ENCODE assay signal across 12 cellular contexts in the genomic region with DNA sequence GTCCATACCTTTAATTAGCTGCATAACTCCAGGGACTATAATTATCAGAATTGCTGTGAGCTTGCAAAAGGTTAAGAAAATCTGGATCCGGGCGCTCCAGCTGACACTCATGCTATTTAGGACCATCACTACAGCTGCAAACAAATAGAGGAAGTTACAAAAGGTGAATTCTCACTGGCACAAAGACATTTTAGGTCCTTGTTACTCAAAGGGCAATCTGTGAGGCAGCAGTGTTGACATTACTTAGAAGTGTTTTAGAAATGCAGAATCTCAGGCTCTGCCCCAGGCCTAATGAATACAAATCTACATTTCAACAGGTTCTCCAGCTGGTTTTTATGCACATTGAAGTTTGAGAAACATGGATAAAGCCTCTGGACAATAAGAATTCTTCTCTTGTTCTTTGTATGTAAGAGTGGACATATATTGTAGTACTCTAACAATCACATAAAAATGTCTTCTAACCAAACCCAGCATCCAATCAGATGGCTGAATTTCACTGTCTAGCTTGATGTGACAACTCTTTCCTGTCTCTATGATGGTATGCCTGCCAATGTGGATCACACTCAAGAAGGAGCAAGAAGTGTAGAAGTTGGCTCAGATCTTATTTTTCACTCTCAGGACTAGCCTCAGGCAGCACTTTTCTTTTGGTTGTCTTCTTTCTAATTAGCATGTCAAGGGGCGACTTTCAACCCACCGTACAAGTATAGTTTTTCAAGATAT. TPM values are rescaled to one million over a fixed set of nuclear protein-coding genes. Genes with fewer than 3 reads are reported as not detected.
DNase-seq lines count a peak whose midpoint lies in the region; ATAC-seq lines count a peak whose summit lies in the region.
"Had no signal": no experiment of that assay in that cellular context is flagged by ENCODE, and none has a peak within 500 bp of the region (broad histone marks: within the 10 kb centered on the region; RNA-seq: fewer than 3 reads in every experiment).

No MANE protein-coding gene starts in this region.

- CTCF ChIA-PET in CD8-positive, alpha-beta memory T cell (lab: Charles Lee) = no interaction called here

- POLR2A ChIA-PET in CD8-positive, alpha-beta memory T cell (lab: Charles Lee) = no interaction called here

- H3K9me3 ChIP-seq in iPS DF 6.9 (ENCODE audit: control insufficient read depth, insufficient read depth, low read length) = no peaks in the 10 kb centered on the region
- H3K9me3 ChIP-seq in CD8-positive, alpha-beta memory T cell (ENCODE audit: low read length) = no peaks in the 10 kb centered on the region
- H3K9me3 ChIP-seq: breast epithelium had no signal

- H3K36me3 ChIP-seq in iPS DF 6.9 (ENCODE audit: control insufficient read depth, insufficient read depth, low read length) = no peaks in the 10 kb centered on the region
- no peaks in the 10 kb centered on the region for H3K36me3 ChIP-seq in CD8-positive, alpha-beta memory T cell (ENCODE audit: insufficient read depth, low read length)
- H3K36me3 ChIP-seq: breast epithelium had no signal

- ATAC-seq in GM18907 (IDR thresholded peaks at IDR 0.05; ENCODE audit: unreplicated experiment) (peak; percentile 71), HG02642 (IDR thresholded peaks at IDR 0.05; ENCODE audit: poor library complexity, unreplicated experiment) (peak; percentile 75)
- ATAC-seq in activated naive CD4-positive, alpha-beta T cell treated with anti-CD3 and anti-CD28 coated beads, Interleukin-2, amount 50 U/mL, for 72 hours = no peak

- no peaks in the 10 kb centered on the region for H3K4me1 Mint-ChIP-seq in CD8-positive, alpha-beta memory T cell

- no peak overlapping the region for H3K4me3 Mint-ChIP-seq in CD8-positive, alpha-beta memory T cell

- H3K4me3 ChIP-seq in iPS DF 6.9 (ENCODE audit: low read length) = no peak overlapping the region
- H3K4me3 ChIP-seq in CD8-positive, alpha-beta memory T cell (ENCODE audit: low read length) = no peak overlapping the region
- H3K4me3 ChIP-seq: breast epithelium had no signal

- H3K4me1 ChIP-seq in iPS DF 6.9 (ENCODE audit: control insufficient read depth, insufficient read depth, low read length) = peaks cover 2% of the 10 kb centered on the region; the same call in 1 of the 2 replicates
- no peaks in the 10 kb centered on the region for H3K4me1 ChIP-seq in CD8-positive, alpha-beta memory T cell (ENCODE audit: insufficient read depth, low read length)
- H3K4me1 ChIP-seq: breast epithelium had no signal

- no peaks in the 10 kb centered on the region for H3K36me3 Mint-ChIP-seq in activated naive CD4-positive, alpha-beta T cell treated with anti-CD3 and anti-CD28 coated beads, Interleukin-2, amount 50 U/mL, for 72 hours
- H3K36me3 Mint-ChIP-seq in CD8-positive, alpha-beta memory T cell = no peaks in the 10 kb centered on the region

- H3K9me3 Mint-ChIP-seq in activated naive CD4-positive, alpha-beta T cell treated with anti-CD3 and anti-CD28 coated beads, Interleukin-2, amount 50 U/mL, for 72 hours = no peaks in the 10 kb centered on the region
- peaks cover 0 to 5% (median 0%) of the 10 kb centered on the region in 5 donors for H3K9me3 Mint-ChIP-seq in CD8-positive, alpha-beta memory T cell

- H3K27ac ChIP-seq in iPS DF 6.9 (ENCODE audit: low read length) = peak overlapping the region; percentile 77
- no peak overlapping the region for H3K27ac ChIP-seq in CD8-positive, alpha-beta memory T cell (ENCODE audit: low read depth, low read length)
- H3K27ac ChIP-seq: breast epithelium, KMS-11 had no signal

- H3K27me3 Mint-ChIP-seq in CD8-positive, alpha-beta memory T cell = no peaks in the 10 kb centered on the region

- H3K27ac Mint-ChIP-seq in activated naive CD4-positive, alpha-beta T cell treated with anti-CD3 and anti-CD28 coated beads, Interleukin-2, amount 50 U/mL, for 72 hours = no peak overlapping the region
- no peak overlapping the region for H3K27ac Mint-ChIP-seq in CD8-positive, alpha-beta memory T cell

- DNase-seq in NCI-H2227 (lab: John Stamatoyannopoulos, UW; ENCODE audit: unreplicated experiment) = peak; percentile 33
- peak; percentile 25 for DNase-seq in iPS DF 6.9 (ENCODE audit: low read depth, low spot score)
- no peak for DNase-seq in activated naive CD4-positive, alpha-beta T cell treated with anti-CD3 and anti-CD28 coated beads, Interleukin-2, amount 50 U/mL, for 72 hours (ENCODE audit: low spot score in 2 of 2)
- DNase-seq in NCI-H187 (lab: John Stamatoyannopoulos, UW) = no peak
- no peak for DNase-seq in CD8-positive, alpha-beta memory T cell
- DNase-seq in GDM1 (lab: John Stamatoyannopoulos, UW) = no peak
- DNase-seq: activated CD8-positive, alpha-beta memory T cell treated with anti-CD3 and anti-CD28 coated beads for 24 hours; stimulated activated CD4-positive, alpha-beta T cell treated with anti-CD3 and anti-CD28 coated beads, Interleukin-1b, Interleukin-23, amount 100 ng/mL, for 48 hours had no signal

- H3K27me3 ChIP-seq in iPS DF 6.9 (ENCODE audit: control insufficient read depth, insufficient read depth, low read length) = no peaks in the 10 kb centered on the region
- no peaks in the 10 kb centered on the region for H3K27me3 ChIP-seq in CD8-positive, alpha-beta memory T cell (ENCODE audit: insufficient read depth, low read length, poor library complexity, severe bottlenecking)
- H3K27me3 ChIP-seq: breast epithelium had no signal

- no CpG with 5 or more reads among the region's 4 CpGs for WGBS in iPS DF 6.9 (ENCODE audit: insufficient coverage, insufficient read length)

RNA-seq across cellular contexts. Expression of gene SLC7A11, which starts 18.8 kb away (rescaled TPM):
- 1 to 10 TPM; 2.0 to 5.2 TPM for total RNA-seq in activated naive CD4-positive, alpha-beta T cell treated with anti-CD3 and anti-CD28 coated beads, Interleukin-2, amount 50 U/mL, for 72 hours
- 1 to 10 TPM in 1 of 2 experiments, under 1 TPM in 1; 0.77 to 1.5 TPM for total RNA-seq in CD8-positive, alpha-beta memory T cell
- polyA plus RNA-seq in CD8-positive, alpha-beta memory T cell = not detected

Comparison
In these comparisons a context has a peak if more than half of its experiments do, and no peak if none do; other contexts are left out.
1. ATAC-seq: peak in GM18907 (single experiment) and HG02642 (single experiment); none in activated naive CD4-positive, alpha-beta T cell treated with anti-CD3 and anti-CD28 coated beads, Interleukin-2, amount 50 U/mL, for 72 hours (0 of 2).
2. DNase-seq: peak in NCI-H2227 (single experiment) and iPS DF 6.9 (single experiment); none in activated naive CD4-positive, alpha-beta T cell treated with anti-CD3 and anti-CD28 coated beads, Interleukin-2, amount 50 U/mL, for 72 hours (0 of 2), NCI-H187 (0 of 2), CD8-positive, alpha-beta memory T cell (0 of 5) and GDM1 (single experiment).